1 cellular context compared by ENCODE assay signal in the genomic region with DNA sequence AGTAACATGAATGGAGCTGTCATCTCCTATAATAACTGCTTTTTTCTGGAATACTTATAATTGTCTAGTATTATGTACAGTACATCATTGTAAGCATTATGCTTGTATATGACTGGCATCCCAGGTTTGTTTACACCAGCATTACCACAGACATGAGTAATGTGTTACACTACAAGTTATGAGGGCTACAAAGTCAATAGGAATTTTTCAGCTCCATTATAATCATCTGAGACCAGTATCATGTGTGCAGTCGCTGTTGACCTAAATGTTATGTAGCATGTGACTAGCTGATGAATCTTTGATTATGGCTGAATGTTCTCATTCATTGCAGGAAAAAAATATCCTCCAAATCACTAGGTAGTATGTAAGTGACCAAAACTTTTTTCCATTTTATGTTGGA.
TF ChIP-seq lines count a peak whose summit lies in the region.

No MANE protein-coding gene starts in this region.

TF ChIP-seq in WTC11, 78 proteins besides CTCF, POLR2A, EP300 and RAD21 (continued from another document):
- TF ChIP-seq PRRX2 (CRISPR knock-in tag; IDR thresholded peaks at IDR 0.05) (no peak), ZNF317 (CRISPR knock-in tag; IDR thresholded peaks at IDR 0.05; ENCODE audit: borderline replicate concordance, low read depth) (no peak), ZNF396 (CRISPR knock-in tag; IDR thresholded peaks at IDR 0.05; ENCODE audit: borderline replicate concordance) (no peak)
